1 cellular context compared by ENCODE assay signal in genomic region chr20:11378252-11378651, GRCh38.
TF ChIP-seq lines count a peak whose summit lies in the region.

No MANE protein-coding gene starts in this region.

TF ChIP-seq in K562, 482 proteins besides CTCF, POLR2A, EP300 and RAD21:
- no peak for TF ChIP-seq ARID4B (CRISPR knock-in tag; IDR thresholded peaks at IDR 0.05)
- TF ChIP-seq ZNF444 (CRISPR knock-in tag; IDR thresholded peaks at IDR 0.05): no peak
- TF ChIP-seq RFX1 (IDR thresholded peaks at IDR 0.05): peak; percentile 49
- no peak for TF ChIP-seq IRF2 (CRISPR knock-in tag; IDR thresholded peaks at IDR 0.05)
